ENCODE assay signal across 14 cellular contexts in genomic region chr1:192003295-192004083, GRCh38.
"Had no signal": no experiment of that assay in that cellular context is flagged by ENCODE, and none has a peak within 500 bp of the region (broad histone marks: within the 10 kb centered on the region; RNA-seq: fewer than 3 reads in every experiment).

No MANE protein-coding gene starts in this region.

- H3K36me3 Mint-ChIP-seq: activated naive CD4-positive, alpha-beta T cell treated with anti-CD3 and anti-CD28 coated beads, Interleukin-2, amount 10 ng/mL, durations not matched to agents 7 days and 5 days; mesothelial cell of epicardium had no signal

- H3K27me3 Mint-ChIP-seq: activated naive CD4-positive, alpha-beta T cell treated with anti-CD3 and anti-CD28 coated beads, Interleukin-2, amount 10 ng/mL, durations not matched to agents 7 days and 5 days had no signal

- H3K9me3 Mint-ChIP-seq: activated naive CD4-positive, alpha-beta T cell treated with anti-CD3 and anti-CD28 coated beads, Interleukin-2, amount 10 ng/mL, durations not matched to agents 7 days and 5 days; mesothelial cell of epicardium; nephron progenitor cell had no signal

- H3K4me1 Mint-ChIP-seq: activated naive CD4-positive, alpha-beta T cell treated with anti-CD3 and anti-CD28 coated beads, Interleukin-2, amount 10 ng/mL, durations not matched to agents 7 days and 5 days; mesothelial cell of epicardium; nephron progenitor cell had no signal

- ATAC-seq: left colon, right cardiac atrium had no signal

- H3K4me3 Mint-ChIP-seq: activated naive CD4-positive, alpha-beta T cell treated with anti-CD3 and anti-CD28 coated beads, Interleukin-2, amount 10 ng/mL, durations not matched to agents 7 days and 5 days; mesothelial cell of epicardium; nephron progenitor cell had no signal

- DNase-seq: activated CD4-positive, alpha-beta T cell treated with anti-CD3 and anti-CD28 coated beads for 48 hours; activated naive CD4-positive, alpha-beta T cell treated with anti-CD3 and anti-CD28 coated beads, Interleukin-2, amount 10 ng/mL, durations not matched to agents 7 days and 5 days; activated T-cell treated with anti-CD3 and anti-CD28 coated beads for 4 hours; adrenal gland; dermis blood vessel endothelial cell; left colon; nephron progenitor cell; occipital lobe; right cardiac atrium; stimulated activated CD4-positive, alpha-beta T cell treated with anti-CD3 and anti-CD28 coated beads, Interleukin-4, amount 100 ng/mL, for 24 hours; stimulated activated naive CD4-positive, alpha-beta T cell treated with Interleukin-2 at 50 U/mL for 16 hours; transverse colon; WERI-Rb-1 had no signal

- H3K27ac Mint-ChIP-seq: activated naive CD4-positive, alpha-beta T cell treated with anti-CD3 and anti-CD28 coated beads, Interleukin-2, amount 10 ng/mL, durations not matched to agents 7 days and 5 days; mesothelial cell of epicardium; nephron progenitor cell had no signal
